Comparison of ENCODE assay signal across 9 cellular contexts in the genomic region with DNA sequence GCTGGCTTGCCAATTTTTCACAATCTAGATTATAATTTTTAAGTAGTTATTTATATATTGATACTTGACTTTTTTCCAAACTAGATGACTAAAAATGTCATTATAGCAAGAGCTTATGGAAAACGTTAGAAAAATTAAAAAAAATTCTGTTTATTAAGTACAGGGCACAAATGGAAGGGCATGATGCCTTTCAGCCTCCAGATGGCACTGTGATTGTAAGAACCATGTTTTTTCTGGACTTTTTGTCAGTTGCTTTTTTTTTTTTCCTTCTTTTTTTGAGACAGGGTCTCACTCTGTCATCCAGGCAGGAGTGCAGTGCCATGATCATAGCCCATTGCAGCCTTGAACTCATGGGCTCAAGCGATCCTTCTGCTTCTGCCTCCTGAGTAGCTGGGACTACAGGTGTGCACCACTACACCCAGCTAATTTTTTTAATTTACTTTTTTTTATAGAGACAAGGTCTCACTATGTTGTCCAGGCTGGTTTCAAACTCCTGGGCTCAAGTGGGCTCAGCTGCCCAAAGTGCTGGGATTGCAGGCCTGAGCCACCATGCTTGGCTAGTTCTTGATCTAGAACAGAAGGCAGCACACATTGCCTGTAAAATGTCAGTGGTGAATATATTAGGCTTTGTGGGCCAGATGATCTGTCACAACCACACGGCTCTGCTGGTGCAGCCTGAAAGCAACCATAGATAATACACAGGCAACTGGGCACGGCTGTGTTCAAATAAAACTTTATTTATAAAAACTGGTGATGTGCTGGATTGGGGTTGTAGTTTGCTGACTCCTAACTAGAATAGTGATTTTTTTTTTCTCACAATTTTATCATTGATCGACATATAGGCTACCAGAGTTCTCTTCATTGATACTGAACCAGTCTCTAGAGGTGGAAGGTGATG. TPM values are rescaled to one million over a fixed set of nuclear protein-coding genes. Genes with fewer than 3 reads are reported as not detected.
DNase-seq lines count a peak whose midpoint lies in the region; TF ChIP-seq lines count a peak whose summit lies in the region.
"Had no signal": no experiment of that assay in that cellular context is flagged by ENCODE, and none has a peak within 500 bp of the region (broad histone marks: within the 10 kb centered on the region; RNA-seq: fewer than 3 reads in every experiment).

No MANE protein-coding gene starts in this region.

- H3K4me1 ChIP-seq in OCI-LY7 (ENCODE audit: insufficient read depth, low read length, poor library complexity, severe bottlenecking): no peaks in the 10 kb centered on the region
- H3K4me1 ChIP-seq: SJCRH30 had no signal

- H4K20me1 ChIP-seq in OCI-LY7 (ENCODE audit: insufficient read depth, low read length): no peaks in the 10 kb centered on the region; the same call in 1 of the 2 replicates

- H3K27me3 Mint-ChIP-seq in progenitor cell of endocrine pancreas: no peaks in the 10 kb centered on the region

- H3K4me1 Mint-ChIP-seq in progenitor cell of endocrine pancreas (ENCODE audit: low read depth): no peaks in the 10 kb centered on the region

- H3K36me3 Mint-ChIP-seq in progenitor cell of endocrine pancreas (ENCODE audit: insufficient read depth): peaks cover 9% of the 10 kb centered on the region

- CTCF ChIA-PET in OCI-LY7 (lab: Charles Lee; ENCODE audit: unreplicated experiment): no interaction called here

- no peaks in the 10 kb centered on the region for H3K9me2 ChIP-seq in OCI-LY7 (ENCODE audit: insufficient read depth, low read length)

- DNase-seq in GM10266 (ENCODE audit: extremely low spot score) (no peak), OCI-LY7 (ENCODE audit: low spot score) (peak; percentile 34), epithelial cell of proximal tubule (ENCODE audit: low read depth) (no peak), progenitor cell of endocrine pancreas (ENCODE audit: low spot score, unreplicated experiment) (no peak), NCI-H748 treated with DMSO at 0.1 percent for 48 hours (lab: John Stamatoyannopoulos, UW) (no peak), NCI-H2081 (lab: John Stamatoyannopoulos, UW) (no peak)
- DNase-seq in activated CD4-positive, alpha-beta T cell treated with anti-CD3 and anti-CD28 coated beads for 48 hours: no peak
- DNase-seq in stimulated activated CD4-positive, alpha-beta T cell treated with anti-CD3 and anti-CD28 coated beads, Interleukin-12 subunit alpha, Interleukin-12 subunit beta, amount 100 ng/mL, for 4 hours: no peak

- no TSS peak for BruUV-seq in OCI-LY7 (replicated peaks; lab: Mats Ljungman, UMichigan)

- no peaks in the 10 kb centered on the region for H3K79me2 ChIP-seq in OCI-LY7 (ENCODE audit: insufficient read depth, low read depth, low read length)

- H3K36me3 ChIP-seq in OCI-LY7 (ENCODE audit: insufficient read depth, low read length): peaks cover 95% of the 10 kb centered on the region

- no peak overlapping the region for H3K4me2 ChIP-seq in OCI-LY7 (ENCODE audit: low read length)

- no peak overlapping the region for H3K27ac Mint-ChIP-seq in progenitor cell of endocrine pancreas

- no peak overlapping the region for H3K4me3 ChIP-seq in OCI-LY7 (ENCODE audit: low read depth, low read length, poor library complexity, severe bottlenecking)
- H3K4me3 ChIP-seq in epithelial cell of proximal tubule (ENCODE audit: low read depth, low read length): no peak overlapping the region
- H3K4me3 ChIP-seq: SJCRH30 had no signal

- H3K27ac ChIP-seq in OCI-LY7 (ENCODE audit: low read depth, low read length, poor library complexity, severe bottlenecking): no peak overlapping the region
- H3K27ac ChIP-seq: SJCRH30 had no signal

- no peak overlapping the region for H2AFZ ChIP-seq in OCI-LY7 (ENCODE audit: low read length)

- no peaks in the 10 kb centered on the region for H3K9me3 Mint-ChIP-seq in progenitor cell of endocrine pancreas (ENCODE audit: low read depth)

- POLR2A ChIA-PET in OCI-LY7 (lab: Charles Lee): interaction anchor here (0.7 kb wide), 2 partner anchors 46 to 961 kb away, joined by 3 read pairs; no protein-coding TSS in a partner anchor

- no peaks in the 10 kb centered on the region; the same call in 1 of the 2 replicates for H3K9me3 ChIP-seq in OCI-LY7 (ENCODE audit: low read length)
- H3K9me3 ChIP-seq: SJCRH30 had no signal

- no peak overlapping the region for H3K4me3 Mint-ChIP-seq in progenitor cell of endocrine pancreas (ENCODE audit: low read depth)

- TF ChIP-seq CTCF in GM10266 (IDR thresholded peaks at IDR 0.05; ENCODE audit: control insufficient read depth, insufficient read depth, low read depth, missing control alignments) (peak; percentile 35), OCI-LY7 (conservative IDR thresholded peaks at IDR 0.05; ENCODE audit: low read length) (peak; percentile 69), epithelial cell of proximal tubule (conservative IDR thresholded peaks at IDR 0.05; ENCODE audit: low read depth, low read length) (peak; percentile 68), progenitor cell of endocrine pancreas (IDR thresholded peaks at IDR 0.05; ENCODE audit: unreplicated experiment) (peak; percentile 64)

- intact Hi-C loops in OCI-LY7 (cut with micrococcal nuclease; ENCODE audit: unreplicated experiment): loop anchor here (2.0 kb wide), 1 partner anchor 96 kb away; no protein-coding TSS in a partner anchor

RNA-seq across cellular contexts. Expression of a gene that starts 27.4 kb away (rescaled TPM):
- not detected in 2 replicates for total RNA-seq in OCI-LY7 (2014; rRNA removed; shearing (Covaris generic))
- total RNA-seq in OCI-LY7 (2022): not detected in 2 replicates
- total RNA-seq in epithelial cell of proximal tubule: not detected in 2 replicates
- not detected in 2 replicates for total RNA-seq in progenitor cell of endocrine pancreas
- total RNA-seq: SJCRH30 had no signal

RNA-seq across cellular contexts. Expression of a gene that starts 45.4 kb away (rescaled TPM):
- 56.9 and 63.9 TPM in 2 replicates for total RNA-seq in OCI-LY7 (2014; rRNA removed; shearing (Covaris generic))
- 87.8 and 96.4 TPM in 2 replicates for total RNA-seq in OCI-LY7 (2022)
- total RNA-seq in epithelial cell of proximal tubule: 16.2 and 35.2 TPM in 2 replicates
- total RNA-seq in progenitor cell of endocrine pancreas: 20.2 and 21.4 TPM in 2 replicates
